Comparison of ENCODE assay signal across 1 cellular context in the genomic region with DNA sequence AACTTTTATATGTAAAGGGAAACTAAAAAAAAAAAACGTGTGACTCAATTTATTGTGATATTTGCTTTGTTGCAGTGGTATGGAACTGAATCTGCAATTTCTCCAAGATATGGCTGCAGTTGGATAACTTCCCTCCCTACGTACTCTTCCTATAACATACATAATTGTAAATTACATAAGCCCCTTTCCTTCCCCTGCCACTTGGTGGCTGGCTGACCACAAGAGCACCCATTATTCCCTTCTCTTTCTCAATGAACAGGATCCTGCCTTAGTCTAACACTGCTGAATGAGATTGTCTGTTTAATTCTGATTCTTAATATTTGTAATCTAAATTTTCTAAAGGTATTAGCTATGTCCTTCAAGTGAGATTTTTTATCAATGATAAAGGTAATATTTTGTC.
TF ChIP-seq lines count a peak whose summit lies in the region.

No MANE protein-coding gene starts in this region.

TF ChIP-seq in HEK293, 187 proteins besides CTCF, POLR2A, EP300 and RAD21 (continued from another document):
- TF ChIP-seq ZNF621 (tag by site-specific recombination; IDR thresholded peaks at IDR 0.05) (no peak), ZNF274 (IDR thresholded peaks at IDR 0.05; ENCODE audit: low read length) (no peak), ZNF274 (tag by site-specific recombination; IDR thresholded peaks at IDR 0.05; ENCODE audit: borderline replicate concordance) (no peak), ZBTB8A (tag by site-specific recombination; IDR thresholded peaks at IDR 0.05) (no peak)
TF ChIP-seq in HEK293: peak in this region for 0.
